ENCODE assay signal across 1 cellular context in genomic region chr20:3846740-3847418, GRCh38.
A peak's percentile ranks its signal among the peaks of the same experiment; 100 is the strongest.
TF ChIP-seq lines count a peak whose summit lies in the region.

Gene MAVS (plus strand): TSS chr20:3846834. CDS start chr20:3854625, 7,791 bp downstream.

TF ChIP-seq in HEK293, 187 proteins besides CTCF, POLR2A, EP300 and RAD21 (continued from another document and continues in another):
- TF ChIP-seq ZNF362 (tag by site-specific recombination; IDR thresholded peaks at IDR 0.05), result no peak
- no peak for TF ChIP-seq ZNF580 (tag by site-specific recombination; IDR thresholded peaks at IDR 0.05)
- no peak for TF ChIP-seq GLI2 (tag by site-specific recombination; IDR thresholded peaks at IDR 0.05; ENCODE audit: borderline replicate concordance, low read depth)
- TF ChIP-seq SCRT2 (tag by site-specific recombination; IDR thresholded peaks at IDR 0.05), result no peak
- TF ChIP-seq KLF16 (tag by site-specific recombination; IDR thresholded peaks at IDR 0.05), result 0 out of 2 replicates have a peak, but pooled peaks have one; percentile 54
- peak; percentile 37; the same call in 1 of the 2 replicates for TF ChIP-seq BCL11B (tag by site-specific recombination; IDR thresholded peaks at IDR 0.05; ENCODE audit: low read depth)
- peak; percentile 75; the same call in 1 of the 2 replicates for TF ChIP-seq ZNF561 (tag by site-specific recombination; IDR thresholded peaks at IDR 0.05; ENCODE audit: borderline replicate concordance)
- TF ChIP-seq ELK4 (IDR thresholded peaks at IDR 0.05; ENCODE audit: borderline replicate concordance, low read depth, low read length), result no peak
- no peak for TF ChIP-seq ZNF280D (tag by site-specific recombination; IDR thresholded peaks at IDR 0.05)
- TF ChIP-seq ZNF280C (tag by site-specific recombination; IDR thresholded peaks at IDR 0.05), result no peak
- peak; percentile 33; the same call in 1 of the 2 replicates for TF ChIP-seq ZNF76 (tag by site-specific recombination; IDR thresholded peaks at IDR 0.05; ENCODE audit: borderline replicate concordance, low read depth)
- no peak; the same call in 1 of the 2 replicates for TF ChIP-seq REPIN1 (tag by site-specific recombination; IDR thresholded peaks at IDR 0.05; ENCODE audit: low read depth)
- TF ChIP-seq ZNF155 (tag by site-specific recombination; IDR thresholded peaks at IDR 0.05), result no peak
- no peak for TF ChIP-seq ZNF549 (tag by site-specific recombination; IDR thresholded peaks at IDR 0.05)
- TF ChIP-seq KLF9 (tag by site-specific recombination; IDR thresholded peaks at IDR 0.05; ENCODE audit: low read depth), result peak; percentile 55
- TF ChIP-seq SALL2 (tag by site-specific recombination; IDR thresholded peaks at IDR 0.05; ENCODE audit: borderline replicate concordance), result no peak
- TF ChIP-seq ZNF558 (tag by site-specific recombination; IDR thresholded peaks at IDR 0.05), result no peak
- peak; percentile 100 for TF ChIP-seq ZBTB20 (tag by site-specific recombination; IDR thresholded peaks at IDR 0.05)
- TF ChIP-seq ZNF510 (tag by site-specific recombination; IDR thresholded peaks at IDR 0.05; ENCODE audit: insufficient replicate concordance), result no peak
- TF ChIP-seq ZNF133 (tag by site-specific recombination; IDR thresholded peaks at IDR 0.05), result no peak
- no peak for TF ChIP-seq MYNN (tag by site-specific recombination; IDR thresholded peaks at IDR 0.05; ENCODE audit: borderline replicate concordance)
- no peak for TF ChIP-seq ZNF423 (tag by site-specific recombination; IDR thresholded peaks at IDR 0.05)
- no peak for TF ChIP-seq ZNF473 (tag by site-specific recombination; IDR thresholded peaks at IDR 0.05)
- peak; percentile 47; the same call in 1 of the 2 replicates for TF ChIP-seq PBX3 (CRISPR knock-in tag; IDR thresholded peaks at IDR 0.05)
- TF ChIP-seq ZNF521 (tag by site-specific recombination; IDR thresholded peaks at IDR 0.05), result no peak
- TF ChIP-seq ZNF148 (tag by site-specific recombination; IDR thresholded peaks at IDR 0.05; ENCODE audit: borderline replicate concordance), result no peak
- no peak for TF ChIP-seq ZNF24 (tag by site-specific recombination; IDR thresholded peaks at IDR 0.05)
- TF ChIP-seq ZNF391 (tag by site-specific recombination; IDR thresholded peaks at IDR 0.05; ENCODE audit: borderline replicate concordance, low read depth), result peak; percentile 64; the same call in 1 of the 2 replicates
- peak; percentile 22; the same call in 1 of the 2 replicates for TF ChIP-seq ZBTB6 (tag by site-specific recombination; IDR thresholded peaks at IDR 0.05)
- TF ChIP-seq ZNF596 (tag by site-specific recombination; IDR thresholded peaks at IDR 0.05), result no peak
- no peak for TF ChIP-seq ZNF530 (tag by site-specific recombination; IDR thresholded peaks at IDR 0.05; ENCODE audit: low read depth)
- no peak for TF ChIP-seq ZNF26 (tag by site-specific recombination; IDR thresholded peaks at IDR 0.05)
- TF ChIP-seq ZNF433 (tag by site-specific recombination; IDR thresholded peaks at IDR 0.05; ENCODE audit: low read depth), result no peak
- peak; percentile 81 for TF ChIP-seq ZNF335 (tag by site-specific recombination; conservative IDR thresholded peaks at IDR 0.05)
- TF ChIP-seq GLI4 (tag by site-specific recombination; IDR thresholded peaks at IDR 0.05), result no peak
- peak; percentile 73 for TF ChIP-seq ZNF639 (tag by site-specific recombination; IDR thresholded peaks at IDR 0.05)
- TF ChIP-seq ZNF311 (tag by site-specific recombination; IDR thresholded peaks at IDR 0.05; ENCODE audit: borderline replicate concordance), result no peak
- no peak for TF ChIP-seq AEBP2 (tag by site-specific recombination; IDR thresholded peaks at IDR 0.05; ENCODE audit: borderline replicate concordance)
- TF ChIP-seq ZNF18 (tag by site-specific recombination; IDR thresholded peaks at IDR 0.05), result no peak
- no peak for TF ChIP-seq ZNF248 (tag by site-specific recombination; IDR thresholded peaks at IDR 0.05)
- TF ChIP-seq MZF1 (tag by site-specific recombination; IDR thresholded peaks at IDR 0.05; ENCODE audit: borderline replicate concordance), result no peak
